8 cellular contexts compared by ENCODE assay signal in the genomic region with DNA sequence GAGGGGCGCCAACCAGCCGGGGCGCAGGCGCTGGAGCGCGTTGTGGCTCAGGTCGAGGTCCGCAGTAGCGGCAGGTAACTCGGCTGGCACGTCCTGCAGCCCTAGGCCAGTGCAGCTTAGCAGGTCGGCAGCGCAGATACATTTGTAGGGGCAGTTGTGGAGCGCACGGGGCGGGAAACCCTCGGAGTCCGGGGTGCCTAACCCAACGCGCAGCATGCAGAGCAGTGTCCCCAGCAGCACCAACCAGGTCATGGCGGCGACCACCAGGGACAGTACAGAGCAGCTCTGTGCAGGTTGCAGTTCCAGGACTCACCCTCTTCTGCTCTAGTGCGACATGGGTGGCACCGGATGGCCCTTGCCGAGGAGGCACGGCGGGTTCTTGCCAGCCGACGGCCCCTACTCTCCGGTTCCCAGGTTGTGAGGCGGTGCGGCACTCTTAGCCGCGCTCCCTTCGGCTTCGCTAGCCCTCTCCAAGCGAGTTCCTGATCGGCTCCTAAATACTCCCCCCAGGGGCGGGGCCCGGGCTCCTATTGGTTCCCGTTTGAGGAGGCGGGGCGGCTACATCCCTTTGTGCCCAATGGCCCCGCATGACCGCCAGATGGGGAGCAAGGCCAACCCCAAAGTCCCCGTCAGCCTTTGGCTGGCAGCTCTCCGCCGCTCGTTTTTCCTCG. TPM values are rescaled to one million over a fixed set of nuclear protein-coding genes. Genes with fewer than 3 reads are reported as not detected.
DNase-seq lines count a peak whose midpoint lies in the region; ATAC-seq, FAIRE-seq and TF ChIP-seq lines count a peak whose summit lies in the region.

A gene with protein sequence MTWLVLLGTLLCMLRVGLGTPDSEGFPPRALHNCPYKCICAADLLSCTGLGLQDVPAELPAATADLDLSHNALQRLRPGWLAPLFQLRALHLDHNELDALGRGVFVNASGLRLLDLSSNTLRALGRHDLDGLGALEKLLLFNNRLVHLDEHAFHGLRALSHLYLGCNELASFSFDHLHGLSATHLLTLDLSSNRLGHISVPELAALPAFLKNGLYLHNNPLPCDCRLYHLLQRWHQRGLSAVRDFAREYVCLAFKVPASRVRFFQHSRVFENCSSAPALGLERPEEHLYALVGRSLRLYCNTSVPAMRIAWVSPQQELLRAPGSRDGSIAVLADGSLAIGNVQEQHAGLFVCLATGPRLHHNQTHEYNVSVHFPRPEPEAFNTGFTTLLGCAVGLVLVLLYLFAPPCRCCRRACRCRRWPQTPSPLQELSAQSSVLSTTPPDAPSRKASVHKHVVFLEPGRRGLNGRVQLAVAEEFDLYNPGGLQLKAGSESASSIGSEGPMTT (minus strand): TSS at position 471 of the 671 bp plus-strand sequence. CDS start 219 bp downstream, at position 252.

- H2BK15ac ChIP-seq in neuronal stem cell (ENCODE audit: low read length) = peak within 1 kb of the TSS; percentile 75

- H3K27me3 ChIP-seq in SJSA1 (replicated peaks) = no peaks in the 10 kb centered on the region
- H3K27me3 ChIP-seq in gastroesophageal sphincter = no peaks in the 10 kb centered on the region
- no peaks in the 10 kb centered on the region for H3K27me3 ChIP-seq in neuronal stem cell (ENCODE audit: control insufficient read depth in 3 of 3, insufficient read depth in 3 of 3, low read depth in 1 of 3, low read length in 3 of 3)
- peaks cover 0 to 3% of the 10 kb centered on the region in 2 donors for H3K27me3 ChIP-seq in stomach smooth muscle (ENCODE audit: control insufficient read depth in 1 of 2, insufficient read depth in 2 of 2, low read length in 2 of 2)

- peaks cover 60% of the 10 kb centered on the region for H3K36me3 ChIP-seq in SJSA1
- peaks cover 0 to 47% of the 10 kb centered on the region in 2 donors for H3K36me3 ChIP-seq in gastroesophageal sphincter
- H3K36me3 ChIP-seq in neuronal stem cell (replicated peaks in 1 of 2; ENCODE audit: control insufficient read depth in 2 of 2, insufficient read depth in 2 of 2, low read length in 2 of 2) = peaks cover 33 to 70% of the 10 kb centered on the region in 2 donors
- peaks cover 13 to 23% of the 10 kb centered on the region in 2 donors for H3K36me3 ChIP-seq in stomach smooth muscle (ENCODE audit: control insufficient read depth in 2 of 2, insufficient read depth in 2 of 2, low read length in 2 of 2)

- 0% methylated on average over 2 of the region's 50 CpGs; no CpG with 5 or more reads in 1 of the 2 donors for WGBS in gastroesophageal sphincter (ENCODE audit: low coverage in 1 of 2), 2 donors
- no CpG with 5 or more reads among the region's 50 CpGs for WGBS in neuronal stem cell (ENCODE audit: extremely low coverage in 2 of 2, insufficient read length in 2 of 2, insufficient replicate concordance in 1 of 2), 2 donors

- peak within 1 kb of the TSS; percentile 100 for H3K4me2 ChIP-seq in neuronal stem cell (ENCODE audit: insufficient read depth, low read length, poor library complexity, severe bottlenecking)

- peak within 1 kb of the TSS; percentile 99 for H3K9ac ChIP-seq in neuronal stem cell (ENCODE audit: low read depth, low read length, poor library complexity)
- H3K9ac ChIP-seq in stomach smooth muscle (ENCODE audit: low read length in 2 of 2) = peak within 1 kb of the TSS; percentile 32 to 47

- TF ChIP-seq EP300 in gastroesophageal sphincter (IDR thresholded peaks at IDR 0.05) = no peak

- no peak for FAIRE-seq in D721Med (lab: Jason Lieb, UNC)

- H3K4me3 ChIP-seq in SJSA1 (peak within 1 kb of the TSS; percentile 39), gastroesophageal sphincter (peak within 1 kb of the TSS; percentile 32 to 62), neuronal stem cell (ENCODE audit: low read length in 2 of 2) (peak within 1 kb of the TSS in 1 of 2 donors; percentile 87), stomach smooth muscle (ENCODE audit: low read length in 2 of 2) (peak within 1 kb of the TSS; percentile 70 to 83)

- peak within 1 kb of the TSS; percentile 87 for H2BK5ac ChIP-seq in neuronal stem cell (ENCODE audit: low read length)

- H2BK120ac ChIP-seq in neuronal stem cell (ENCODE audit: low read depth, low read length) = peak within 1 kb of the TSS; percentile 76

- peaks cover 26% of the 10 kb centered on the region for H3K4me1 ChIP-seq in SJSA1 (replicated peaks)
- H3K4me1 ChIP-seq in gastroesophageal sphincter = peaks cover 0 to 54% (median 17%) of the 10 kb centered on the region in 3 donors
- peaks cover 11 to 14% of the 10 kb centered on the region in 2 donors for H3K4me1 ChIP-seq in neuronal stem cell (ENCODE audit: control insufficient read depth in 2 of 2, insufficient read depth in 1 of 2, low read depth in 1 of 2, low read length in 2 of 2)
- peaks cover 32% of the 10 kb centered on the region for H3K4me1 ChIP-seq in stomach smooth muscle (ENCODE audit: control insufficient read depth, insufficient read depth, low read length)

- no peak within 1 kb of the TSS for H2AFZ ChIP-seq in neuronal stem cell (ENCODE audit: low read length)

- H3K27ac ChIP-seq in SJSA1 = no peak within 1 kb of the TSS
- H3K27ac ChIP-seq in gastroesophageal sphincter = peak within 1 kb of the TSS in 3 of 4 donors; percentile 68 to 75 (median 73)
- H3K27ac ChIP-seq in neuronal stem cell (replicated peaks; ENCODE audit: low read length) = peak within 1 kb of the TSS; percentile 59
- H3K27ac ChIP-seq in stomach smooth muscle (ENCODE audit: low read length) = peak within 1 kb of the TSS; percentile 18

- TF ChIP-seq POLR2A in gastroesophageal sphincter (IDR thresholded peaks at IDR 0.05) = peak in 1 of 2 donors; percentile 34

- H3K23ac ChIP-seq in neuronal stem cell (ENCODE audit: low read depth, low read length, poor library complexity) = peak within 1 kb of the TSS; percentile 100

- ATAC-seq in GM21515 (IDR thresholded peaks at IDR 0.05; ENCODE audit: unreplicated experiment) (peak; percentile 40), gastroesophageal sphincter (peak; percentile 81)

- DNase-seq in D721Med (ENCODE audit: insufficient read length, low spot score) (peak; percentile 100), KG1 (lab: John Stamatoyannopoulos, UW) (peak; percentile 81), SJSA1 (ENCODE audit: low read depth in 1 of 2, low spot score in 2 of 2) (peak; percentile 88 to 91), neuronal stem cell (ENCODE audit: low spot score) (peak; percentile 87)
- peak; percentile 91 for DNase-seq in activated naive CD4-positive, alpha-beta T cell treated with Interleukin-2 at 50 U/mL for 16 hours

- H3K4ac ChIP-seq in neuronal stem cell (ENCODE audit: low read length) = peak within 1 kb of the TSS; percentile 66

- peak within 1 kb of the TSS; percentile 98 for H3K14ac ChIP-seq in neuronal stem cell (ENCODE audit: low read length)

- H4K91ac ChIP-seq in neuronal stem cell (ENCODE audit: low read depth, low read length, poor library complexity) = no peak within 1 kb of the TSS

- peak within 1 kb of the TSS; percentile 95 for H2AK5ac ChIP-seq in neuronal stem cell (ENCODE audit: low read depth, low read length)

- TF ChIP-seq CTCF in D721Med (IDR thresholded peaks at IDR 0.05; ENCODE audit: insufficient read depth, missing control alignments) = peak; percentile 10
- peak in 3 of 4 experiments; percentile 69 to 80 (median 77) for TF ChIP-seq CTCF in gastroesophageal sphincter (IDR thresholded peaks at IDR 0.05)

- H3K9me3 ChIP-seq in SJSA1 (replicated peaks) (no peaks in the 10 kb centered on the region; the same call in 1 of the 2 replicates), gastroesophageal sphincter (no peaks in the 10 kb centered on the region), neuronal stem cell (replicated peaks in 1 of 2; ENCODE audit: control insufficient read depth in 2 of 2, insufficient read depth in 1 of 2, low read depth in 1 of 2, low read length in 2 of 2) (peaks cover 0 to 3% of the 10 kb centered on the region in 2 donors), stomach smooth muscle (ENCODE audit: control insufficient read depth in 2 of 2, low read length in 2 of 2) (no peaks in the 10 kb centered on the region)

- H3K18ac ChIP-seq in neuronal stem cell (ENCODE audit: low read length) = peak within 1 kb of the TSS; percentile 97

- H2BK12ac ChIP-seq in neuronal stem cell (ENCODE audit: low read length) = peak within 1 kb of the TSS; percentile 84

- peaks cover 26% of the 10 kb centered on the region for H3K79me1 ChIP-seq in neuronal stem cell (ENCODE audit: low read depth, low read length)

- peak within 1 kb of the TSS; percentile 98 for H4K8ac ChIP-seq in neuronal stem cell (ENCODE audit: low read depth, low read length)

RNA-seq across cellular contexts. Expression of the gene that starts here (rescaled TPM):
- 4.0 and 4.3 TPM in 2 replicates for total RNA-seq in SJSA1 (2014; rRNA removed; shearing (Covaris generic))
- under 1 TPM in 2 of 4 donors, not detected in 2; 0.27 to 0.31 TPM for total RNA-seq in gastroesophageal sphincter
- 1.0 TPM for polyA plus RNA-seq in neuronal stem cell (2013, experiment 1 of 2)
- polyA plus RNA-seq in neuronal stem cell (2013, experiment 2 of 2) = 0.93 TPM

Comparison
In these comparisons a context has a peak if more than half of its experiments do, and no peak if none do; other contexts are left out.
1. Peak in ATAC-seq, H3K4me3 ChIP-seq and H3K27ac ChIP-seq in gastroesophageal sphincter; RNA of the gene not detected or under 1 TPM.